ENCODE assay signal across 1 cellular context in genomic region chr9:129562917-129563316, GRCh38.
A peak's percentile ranks its signal among the peaks of the same experiment; 100 is the strongest.
TF ChIP-seq lines count a peak whose summit lies in the region.

No MANE protein-coding gene starts in this region.

TF ChIP-seq in HepG2, 621 proteins besides CTCF, POLR2A, EP300 and RAD21:
- TF ChIP-seq FIP1L1 (IDR thresholded peaks at IDR 0.05; ENCODE audit: borderline replicate concordance, insufficient read depth, low read depth, low read length) (no peak), ZNF629 (CRISPR knock-in tag; conservative IDR thresholded peaks at IDR 0.05) (peak; percentile 75), PTBP1 (IDR thresholded peaks at IDR 0.05; ENCODE audit: low read depth, low read length, poor library complexity, severe bottlenecking) (no peak), ZNF382 (CRISPR knock-in tag; IDR thresholded peaks at IDR 0.05; ENCODE audit: borderline replicate concordance) (no peak)
